In genomic region chr2:130229161-130229510, GRCh38 we compare ENCODE assay signal across 10 cellular contexts. TPM values are rescaled to one million over a fixed set of nuclear protein-coding genes. Genes with fewer than 3 reads are reported as not detected.
A peak's percentile ranks its signal among the peaks of the same experiment; 100 is the strongest.
DNase-seq lines count a peak whose midpoint lies in the region; ATAC-seq and TF ChIP-seq lines count a peak whose summit lies in the region.
"Not testable (repeated sequence)": the region's sequence is repeated elsewhere in the genome, so short reads cannot be mapped to it uniquely, and the experiment has no call there.
"Had no signal": no experiment of that assay in that cellular context is flagged by ENCODE, and none has a peak within 500 bp of the region (broad histone marks: within the 10 kb centered on the region; RNA-seq: fewer than 3 reads in every experiment).

No MANE protein-coding gene starts in this region.

- H3K36me3 ChIP-seq in left ventricle myocardium inferior; osteoblast (ENCODE audit: insufficient read depth, low read length): not testable (repeated sequence)

- peaks cover 30% of the 10 kb centered on the region for H3K27me3 ChIP-seq in left ventricle myocardium inferior (ENCODE audit: low read depth)
- H3K27me3 ChIP-seq in osteoblast (ENCODE audit: insufficient read depth, low read length): not testable (repeated sequence)

- TF ChIP-seq CTCF in Calu3 (IDR thresholded peaks at IDR 0.05; ENCODE audit: unreplicated experiment); left ventricle myocardium inferior (IDR thresholded peaks at IDR 0.05; ENCODE audit: borderline replicate concordance); osteoblast (IDR thresholded peaks at IDR 0.05; ENCODE audit: extremely low read depth, low read depth, low read length): not testable (repeated sequence)

- CTCF ChIA-PET in Calu3 (lab: Charles Lee): interaction anchor here (0.7 kb wide), 1 partner anchor 12 kb away, joined by 5 read pairs; no protein-coding TSS in a partner anchor

- H3K9me3 Mint-ChIP-seq in Calu3 (ENCODE audit: low read depth, unreplicated experiment); stimulated activated naive CD8-positive, alpha-beta T cell treated with anti-CD3 and anti-CD28 coated beads, Interleukin-15, amount 100 ng/mL, for 72 hours: not testable (repeated sequence)

- not testable (repeated sequence) for BruUV-seq in Calu3 (replicated peaks; lab: Mats Ljungman, UMichigan)

- H3K27ac ChIP-seq in left ventricle myocardium inferior (replicated peaks); osteoblast (ENCODE audit: low read depth, low read length): not testable (repeated sequence)

- not testable (repeated sequence) for H3K9me3 ChIP-seq in left ventricle myocardium inferior (replicated peaks); osteoblast (ENCODE audit: low read depth, low read length)

- DNase-seq in Calu3 (peak; percentile 94), ecto neural progenitor cell (ENCODE audit: low spot score) (peak; percentile 45), osteoblast (ENCODE audit: insufficient read length, low spot score, missing footprints) (peak; percentile 52)
- peak; percentile 5 for DNase-seq in activated effector memory CD4-positive, alpha-beta T cell treated with Interleukin-2 at 50 U/mL for 16 hours
- not testable (repeated sequence) for DNase-seq in left ventricle myocardium inferior
- DNase-seq in stimulated activated naive CD8-positive, alpha-beta T cell treated with anti-CD3 and anti-CD28 coated beads, Interleukin-15, amount 100 ng/mL, for 72 hours: peak; percentile 13 to 41

- not testable (repeated sequence) for H2AFZ ChIP-seq in osteoblast (ENCODE audit: low read length)

- ATAC-seq in HG02840 (IDR thresholded peaks at IDR 0.05; ENCODE audit: low FRiP score, unreplicated experiment): peak; percentile 81
- peak; percentile 25 to 43 for ATAC-seq in activated CD4-positive, CD25-positive, alpha-beta regulatory T cell treated with anti-CD3 and anti-CD28 coated beads, Interleukin-2, amount 50 U/mL, for 24 hours
- peak; percentile 78 for ATAC-seq in stimulated activated naive CD8-positive, alpha-beta T cell treated with anti-CD3 and anti-CD28 coated beads, Interleukin-15, amount 100 ng/mL, for 72 hours

- peak overlapping the region; percentile 54 for H3K4me3 ChIP-seq in left ventricle myocardium inferior
- H3K4me3 ChIP-seq in osteoblast (ENCODE audit: insufficient read depth, low read length): not testable (repeated sequence)

- H3K4me1 ChIP-seq in left ventricle myocardium inferior; osteoblast (ENCODE audit: insufficient read depth, low read length): not testable (repeated sequence)

- not testable (repeated sequence) for H3K79me2 ChIP-seq in osteoblast (ENCODE audit: insufficient read depth, low read length)

- not testable (repeated sequence) for H4K20me1 ChIP-seq in osteoblast (ENCODE audit: insufficient read depth, low read length)

- H3K4me2 ChIP-seq in osteoblast (ENCODE audit: insufficient read depth, low read length): not testable (repeated sequence)

- H3K27me3 Mint-ChIP-seq in Calu3 (ENCODE audit: unreplicated experiment): not testable (repeated sequence)
- H3K27me3 Mint-ChIP-seq in stimulated activated naive CD8-positive, alpha-beta T cell treated with anti-CD3 and anti-CD28 coated beads, Interleukin-15, amount 100 ng/mL, for 72 hours: peaks cover 25% of the 10 kb centered on the region

- intact Hi-C loops in Calu3 (cut with micrococcal nuclease; ENCODE audit: unreplicated experiment); left ventricle myocardium inferior (cut with micrococcal nuclease): not testable (repeated sequence)

- peak overlapping the region; percentile 67 for H3K27ac Mint-ChIP-seq in Calu3 (ENCODE audit: unreplicated experiment)
- not testable (repeated sequence) for H3K27ac Mint-ChIP-seq in stimulated activated naive CD8-positive, alpha-beta T cell treated with anti-CD3 and anti-CD28 coated beads, Interleukin-15, amount 100 ng/mL, for 72 hours

- H3K36me3 Mint-ChIP-seq in Calu3 (ENCODE audit: insufficient read depth, unreplicated experiment): peaks cover 18% of the 10 kb centered on the region

- H3K4me3 Mint-ChIP-seq in Calu3 (ENCODE audit: low read depth, unreplicated experiment): peak overlapping the region; percentile 91
- peak overlapping the region; percentile 29 to 33 for H3K4me3 Mint-ChIP-seq in stimulated activated naive CD8-positive, alpha-beta T cell treated with anti-CD3 and anti-CD28 coated beads, Interleukin-15, amount 100 ng/mL, for 72 hours

- peaks cover 16% of the 10 kb centered on the region for H3K4me1 Mint-ChIP-seq in Calu3 (ENCODE audit: low read depth, unreplicated experiment)
- not testable (repeated sequence) for H3K4me1 Mint-ChIP-seq in stimulated activated naive CD8-positive, alpha-beta T cell treated with anti-CD3 and anti-CD28 coated beads, Interleukin-15, amount 100 ng/mL, for 72 hours

RNA-seq across cellular contexts. Expression of gene TUBA3E, which starts 30.9 kb away (rescaled TPM):
- not detected in 2 replicates for total RNA-seq in Calu3 (2022)
- 47.1 TPM for total RNA-seq in left ventricle myocardium inferior
- total RNA-seq in osteoblast: not detected in 2 replicates
- total RNA-seq: glomerular endothelial cell, RPMI7951 had no signal

RNA-seq across cellular contexts. Expression of gene MZT2B, which starts 47.1 kb away (rescaled TPM):
- total RNA-seq in Calu3 (2022): 230 and 265 TPM in 2 replicates
- 422 TPM for total RNA-seq in left ventricle myocardium inferior
- 128 and 129 TPM in 2 replicates for total RNA-seq in osteoblast

RNA-seq across cellular contexts. Expression of gene SMPD4, which starts 47.7 kb away (rescaled TPM):
- total RNA-seq in Calu3 (2022): 90.1 and 97.8 TPM in 2 replicates
- 26.7 TPM for total RNA-seq in left ventricle myocardium inferior
- total RNA-seq in osteoblast: 18.3 and 24.2 TPM in 2 replicates

Comparison
In these comparisons a context has a peak if more than half of its experiments do, and no peak if none do; other contexts are left out.
1. RNA of gene TUBA3E, which starts 30.9 kb away (total RNA-seq): 47.1 TPM in left ventricle myocardium inferior (single experiment); not detected in Calu3 and not detected in osteoblast; every median in the first group is over 10 times any median in the second.
2. Peak in every context shown above with its lines, with median percentiles within 50 percentile points of each other: ATAC-seq.